Comparison of ENCODE assay signal across 21 cellular contexts in genomic region chr10:28993056-28993455, GRCh38.
"Had no signal": no experiment of that assay in that cellular context is flagged by ENCODE, and none has a peak within 500 bp of the region (broad histone marks: within the 10 kb centered on the region; RNA-seq: fewer than 3 reads in every experiment).

No MANE protein-coding gene starts in this region.

- H3K27me3 ChIP-seq: MG63, SJSA1 had no signal

- H3K36me3 ChIP-seq: MG63, SJSA1 had no signal

- H3K9me3 ChIP-seq: MG63 had no signal

- H3K4me3 ChIP-seq: MG63, SJSA1, SK-N-MC had no signal

- H3K27ac ChIP-seq: SK-N-MC had no signal

- DNase-seq: Karpas-422, KG1, MG63, NCI-H1092, NCI-H1105 treated with DMSO at 0.1 percent for 48 hours, NCI-H1436, NCI-H187, NCI-H2029, NCI-H2081 treated with DMSO at 0.1 percent for 48 hours, NCI-H2171, NCI-H226, NCI-H446, NCI-H510A, NCI-H524 treated with DMSO at 0.1 percent for 48 hours, NCI-H69, NCI-H774, Right ventricle myocardium superior, RPMI8226, SIG-M5 had no signal
